Comparison of ENCODE assay signal across 1 cellular context in the genomic region with DNA sequence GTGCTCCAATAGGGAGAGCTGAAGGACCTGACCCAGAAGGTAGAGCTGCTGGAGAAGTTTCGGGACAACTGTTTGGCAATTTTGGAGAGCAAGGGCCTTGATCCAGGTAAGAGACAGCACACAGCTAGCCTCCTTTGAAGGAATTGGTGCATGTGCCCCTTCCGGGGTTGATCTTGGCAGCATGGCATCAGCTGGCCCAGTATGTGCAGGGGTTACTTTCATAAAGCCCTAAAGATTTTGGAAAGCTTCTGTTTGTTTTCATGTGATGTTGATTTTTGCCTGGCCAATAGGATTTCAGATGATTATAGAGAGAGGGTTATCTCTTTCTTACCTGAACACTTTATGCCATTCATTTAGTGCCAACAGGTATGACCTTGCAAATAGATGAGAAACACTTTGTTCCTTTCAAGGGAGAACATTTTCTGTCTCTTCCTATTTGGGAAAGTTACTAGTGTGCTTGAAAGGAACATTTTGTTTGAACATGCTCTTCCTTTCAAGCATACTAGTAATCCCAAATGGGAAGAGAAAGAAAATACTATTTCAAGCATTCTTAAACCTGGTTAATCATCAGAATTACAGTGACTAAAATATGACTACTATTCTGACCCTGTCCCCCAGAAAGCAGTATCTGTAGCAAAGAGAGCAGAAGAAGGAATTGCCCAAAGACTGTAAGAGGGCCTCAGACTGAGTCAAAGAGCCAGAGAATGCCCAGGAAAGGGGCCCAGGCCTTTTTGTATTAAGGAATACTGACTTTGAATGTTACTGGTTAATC.
TF ChIP-seq lines count a peak whose summit lies in the region.

No MANE protein-coding gene starts in this region.

TF ChIP-seq in SK-N-SH, 30 proteins besides CTCF, POLR2A, EP300 and RAD21:
- TF ChIP-seq POLR2AphosphoS5 (IDR thresholded peaks at IDR 0.05; ENCODE audit: low read depth, low read length) (no peak), SIN3A (IDR thresholded peaks at IDR 0.05; ENCODE audit: borderline replicate concordance, low read depth, low read length) (no peak), SMC3 (IDR thresholded peaks at IDR 0.05; ENCODE audit: low read depth, low read length) (no peak), GATA2 (CRISPR knock-in tag; IDR thresholded peaks at IDR 0.05) (no peak), TAF1 (IDR thresholded peaks at IDR 0.05; ENCODE audit: borderline replicate concordance, low read depth, low read length) (no peak), FOXJ3 (CRISPR knock-in tag; IDR thresholded peaks at IDR 0.05) (no peak), ELF1 (IDR thresholded peaks at IDR 0.05) (no peak), TEAD4 (IDR thresholded peaks at IDR 0.05; ENCODE audit: borderline replicate concordance, insufficient read depth) (no peak), TCF12 (IDR thresholded peaks at IDR 0.05) (no peak), RXRA (IDR thresholded peaks at IDR 0.05; ENCODE audit: borderline replicate concordance, low read depth) (no peak)
- TF ChIP-seq, protein P1, sequence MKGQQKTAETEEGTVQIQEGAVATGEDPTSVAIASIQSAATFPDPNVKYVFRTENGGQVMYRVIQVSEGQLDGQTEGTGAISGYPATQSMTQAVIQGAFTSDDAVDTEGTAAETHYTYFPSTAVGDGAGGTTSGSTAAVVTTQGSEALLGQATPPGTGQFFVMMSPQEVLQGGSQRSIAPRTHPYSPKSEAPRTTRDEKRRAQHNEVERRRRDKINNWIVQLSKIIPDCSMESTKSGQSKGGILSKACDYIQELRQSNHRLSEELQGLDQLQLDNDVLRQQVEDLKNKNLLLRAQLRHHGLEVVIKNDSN (IDR thresholded peaks at IDR 0.05; ENCODE audit: borderline replicate concordance, low read depth): no peak
- TF ChIP-seq, protein P2, sequence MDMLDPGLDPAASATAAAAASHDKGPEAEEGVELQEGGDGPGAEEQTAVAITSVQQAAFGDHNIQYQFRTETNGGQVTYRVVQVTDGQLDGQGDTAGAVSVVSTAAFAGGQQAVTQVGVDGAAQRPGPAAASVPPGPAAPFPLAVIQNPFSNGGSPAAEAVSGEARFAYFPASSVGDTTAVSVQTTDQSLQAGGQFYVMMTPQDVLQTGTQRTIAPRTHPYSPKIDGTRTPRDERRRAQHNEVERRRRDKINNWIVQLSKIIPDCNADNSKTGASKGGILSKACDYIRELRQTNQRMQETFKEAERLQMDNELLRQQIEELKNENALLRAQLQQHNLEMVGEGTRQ (IDR thresholded peaks at IDR 0.05; ENCODE audit: borderline replicate concordance, low read depth, low read length): no peak
TF ChIP-seq in SK-N-SH: peak in this region for 0.
